In genomic region chr9:23117621-23118020, GRCh38 we compare ENCODE assay signal across 19 cellular contexts.
DNase-seq lines count a peak whose midpoint lies in the region; ATAC-seq and TF ChIP-seq lines count a peak whose summit lies in the region.
"Had no signal": no experiment of that assay in that cellular context is flagged by ENCODE, and none has a peak within 500 bp of the region (broad histone marks: within the 10 kb centered on the region; RNA-seq: fewer than 3 reads in every experiment).

No MANE protein-coding gene starts in this region.

- DNase-seq in AG04450 (ENCODE audit: low read depth, low spot score) (peak; percentile 49), NCI-H69 (lab: John Stamatoyannopoulos, UW) (peak; percentile 6), endodermal cell (no peak), mesenchymal stem cell (peak; percentile 39), gastrocnemius medialis (no peak), neural progenitor cell (ENCODE audit: low spot score) (no peak), NCI-H446 treated with DMSO at 0.1 percent for 48 hours (lab: John Stamatoyannopoulos, UW) (no peak)
- DNase-seq: activated CD4-positive, CD25-positive, alpha-beta regulatory T cell; activated naive CD4-positive, alpha-beta T cell treated with anti-CD3 and anti-CD28 coated beads for 36 hours; Caco-2; KBM-7; left ventricle myocardium inferior; NCI-H1436; NCI-H446; sigmoid colon; upper lobe of left lung had no signal

- H3K9me3 ChIP-seq in AG04450 (ENCODE audit: control insufficient read depth, insufficient read depth, low read length) (no peaks in the 10 kb centered on the region), endodermal cell (ENCODE audit: control insufficient read depth, low read length) (no peaks in the 10 kb centered on the region), mesenchymal stem cell (ENCODE audit: control insufficient read depth, low read length) (no peaks in the 10 kb centered on the region), gastrocnemius medialis (no peaks in the 10 kb centered on the region), neural progenitor cell (ENCODE audit: low read depth) (no peaks in the 10 kb centered on the region)
- H3K9me3 ChIP-seq: Caco-2, left ventricle myocardium inferior, sigmoid colon, upper lobe of left lung had no signal

- no peak overlapping the region for H2AFZ ChIP-seq in mesenchymal stem cell (ENCODE audit: low read depth, low read length)
- H2AFZ ChIP-seq in neural progenitor cell (replicated peaks) = no peak overlapping the region

- H2BK15ac ChIP-seq in mesenchymal stem cell (ENCODE audit: low read depth, poor library complexity, severe bottlenecking) = no peak overlapping the region

- H4K20me1 ChIP-seq in neural progenitor cell (ENCODE audit: low read depth) = no peaks in the 10 kb centered on the region

- H3K14ac ChIP-seq in mesenchymal stem cell (ENCODE audit: low read length in 2 of 2) = no peak overlapping the region

- H3K4me3 Mint-ChIP-seq in endodermal cell (no peak overlapping the region), neural progenitor cell (no peak overlapping the region)
- H3K4me3 Mint-ChIP-seq: activated naive CD4-positive, alpha-beta T cell treated with anti-CD3 and anti-CD28 coated beads for 36 hours; central memory CD8-positive, alpha-beta T cell; stimulated activated memory B cell treated with anti-CD40 and anti-IgM and Interleukin-4, amounts not matched to agents 10 μg/mL and 1 μg/mL and 100 μg/mL, for 72 hours had no signal

- no peaks in the 10 kb centered on the region for H3F3A ChIP-seq in neural progenitor cell (ENCODE audit: low read depth)

- H3K9me3 Mint-ChIP-seq in endodermal cell (no peaks in the 10 kb centered on the region), neural progenitor cell (no peaks in the 10 kb centered on the region)
- H3K9me3 Mint-ChIP-seq: activated naive CD4-positive, alpha-beta T cell treated with anti-CD3 and anti-CD28 coated beads for 36 hours; stimulated activated memory B cell treated with anti-CD40 and anti-IgM and Interleukin-4, amounts not matched to agents 10 μg/mL and 1 μg/mL and 100 μg/mL, for 72 hours had no signal

- no peaks in the 10 kb centered on the region for H3K79me1 ChIP-seq in mesenchymal stem cell (replicated peaks; ENCODE audit: low read length, poor library complexity, severe bottlenecking)

- no peaks in the 10 kb centered on the region for H3K4me1 ChIP-seq in endodermal cell (ENCODE audit: control insufficient read depth, insufficient read depth, low read length)
- no peaks in the 10 kb centered on the region for H3K4me1 ChIP-seq in mesenchymal stem cell (ENCODE audit: control insufficient read depth, insufficient read depth, low read depth, low read length)
- no peaks in the 10 kb centered on the region for H3K4me1 ChIP-seq in gastrocnemius medialis
- H3K4me1 ChIP-seq in neural progenitor cell = no peaks in the 10 kb centered on the region
- H3K4me1 ChIP-seq: Caco-2, left ventricle myocardium inferior, sigmoid colon, upper lobe of left lung had no signal

- CTCF ChIA-PET in AG04450 (lab: Charles Lee) = no interaction called here

- TF ChIP-seq CTCF in AG04450 (IDR thresholded peaks at IDR 0.05; ENCODE audit: low read depth, low read length) (no peak), endodermal cell (conservative IDR thresholded peaks at IDR 0.05) (no peak), gastrocnemius medialis (IDR thresholded peaks at IDR 0.05 in 4 of 5, conservative IDR thresholded peaks at IDR 0.05 in 1 of 5) (no peak), neural progenitor cell (IDR thresholded peaks at IDR 0.05) (no peak)

- no peak for TF ChIP-seq POLR2A in gastrocnemius medialis (IDR thresholded peaks at IDR 0.05)

- H3K4ac ChIP-seq in mesenchymal stem cell (ENCODE audit: low read depth in 1 of 2, low read length in 2 of 2) = no peak overlapping the region

- no peak overlapping the region for H3K18ac ChIP-seq in mesenchymal stem cell (ENCODE audit: low read depth in 1 of 2, low read length in 2 of 2)

- POLR2A ChIA-PET in AG04450 (lab: Yijun Ruan, JAX) = interaction anchor here (0.6 kb wide), 1 partner anchor 87 kb away, joined by 4 read pairs; no protein-coding TSS in a partner anchor

- H3K27ac Mint-ChIP-seq in endodermal cell (peak overlapping the region; percentile 26), neural progenitor cell (no peak overlapping the region)
- H3K27ac Mint-ChIP-seq: activated naive CD4-positive, alpha-beta T cell treated with anti-CD3 and anti-CD28 coated beads for 36 hours; stimulated activated memory B cell treated with anti-CD40 and anti-IgM and Interleukin-4, amounts not matched to agents 10 μg/mL and 1 μg/mL and 100 μg/mL, for 72 hours had no signal

- H3K79me2 ChIP-seq in neural progenitor cell (ENCODE audit: low read depth) = no peaks in the 10 kb centered on the region

- no peak overlapping the region for H3K4me3 ChIP-seq in AG04450 (ENCODE audit: low read depth, low read length)
- no peak overlapping the region for H3K4me3 ChIP-seq in endodermal cell (ENCODE audit: low read length)
- no peak overlapping the region for H3K4me3 ChIP-seq in mesenchymal stem cell (ENCODE audit: insufficient read depth in 1 of 2, low read depth in 1 of 2, low read length in 2 of 2)
- no peak overlapping the region for H3K4me3 ChIP-seq in gastrocnemius medialis
- H3K4me3 ChIP-seq in neural progenitor cell = no peak overlapping the region
- H3K4me3 ChIP-seq: left ventricle myocardium inferior, sigmoid colon, upper lobe of left lung had no signal

- H3K4me1 Mint-ChIP-seq in endodermal cell (no peaks in the 10 kb centered on the region), neural progenitor cell (no peaks in the 10 kb centered on the region)
- H3K4me1 Mint-ChIP-seq: central memory CD8-positive, alpha-beta T cell; stimulated activated memory B cell treated with anti-CD40 and anti-IgM and Interleukin-4, amounts not matched to agents 10 μg/mL and 1 μg/mL and 100 μg/mL, for 72 hours had no signal

- intact Hi-C loops in gastrocnemius medialis (cut with DNase I; ENCODE audit: low total_unique reads) = no loop called here

- H3K27me3 ChIP-seq in AG04450 (ENCODE audit: control insufficient read depth, insufficient read depth, low read length) (no peaks in the 10 kb centered on the region), endodermal cell (ENCODE audit: control insufficient read depth, insufficient read depth, low read length, poor library complexity, severe bottlenecking) (no peaks in the 10 kb centered on the region), mesenchymal stem cell (ENCODE audit: control insufficient read depth in 1 of 2, insufficient read depth in 1 of 2, low read length in 2 of 2) (no peaks in the 10 kb centered on the region), gastrocnemius medialis (no peaks in the 10 kb centered on the region), neural progenitor cell (no peaks in the 10 kb centered on the region)
- H3K27me3 ChIP-seq: sigmoid colon, upper lobe of left lung had no signal

- in situ Hi-C loops in gastrocnemius medialis (cut with MboI; ENCODE audit: low sequenced_read_pairs in 4 of 4) = no loop called here

- no peak overlapping the region for H2BK5ac ChIP-seq in mesenchymal stem cell (ENCODE audit: low read depth, low read length, poor library complexity, severe bottlenecking)

- H2BK120ac ChIP-seq in mesenchymal stem cell (ENCODE audit: low read depth, low read length) = no peak overlapping the region

- H2BK12ac ChIP-seq in mesenchymal stem cell (ENCODE audit: low read length in 2 of 2) = no peak overlapping the region

- H3K36me3 ChIP-seq in endodermal cell (ENCODE audit: control insufficient read depth, insufficient read depth, low read length) = no peaks in the 10 kb centered on the region
- H3K36me3 ChIP-seq in mesenchymal stem cell (ENCODE audit: control insufficient read depth in 1 of 2, insufficient read depth in 2 of 2, low read depth in 1 of 2, low read length in 2 of 2) = no peaks in the 10 kb centered on the region
- H3K36me3 ChIP-seq in gastrocnemius medialis = no peaks in the 10 kb centered on the region
- no peaks in the 10 kb centered on the region for H3K36me3 ChIP-seq in neural progenitor cell
- H3K36me3 ChIP-seq: left ventricle myocardium inferior, sigmoid colon, upper lobe of left lung had no signal

- H3K27ac ChIP-seq in AG04450 (ENCODE audit: low read depth, low read length) (no peak overlapping the region), endodermal cell (ENCODE audit: low read depth, low read length) (no peak overlapping the region), mesenchymal stem cell (ENCODE audit: low read length, poor library complexity, severe bottlenecking) (no peak overlapping the region), gastrocnemius medialis (no peak overlapping the region), neural progenitor cell (no peak overlapping the region)
- H3K27ac ChIP-seq: left ventricle myocardium inferior, sigmoid colon, upper lobe of left lung had no signal

- no peak overlapping the region for H2AK5ac ChIP-seq in mesenchymal stem cell (ENCODE audit: low read length, severe bottlenecking)

- H3K9ac ChIP-seq in endodermal cell (ENCODE audit: extremely low read depth, low read length, poor library complexity, severe bottlenecking) (no peak overlapping the region), mesenchymal stem cell (ENCODE audit: low read length) (no peak overlapping the region), neural progenitor cell (no peak overlapping the region)

- no peak overlapping the region for H4K91ac ChIP-seq in mesenchymal stem cell (ENCODE audit: low read length)

- H4K8ac ChIP-seq in mesenchymal stem cell (ENCODE audit: low read length) = no peak overlapping the region

- no peak for ATAC-seq in GM21619 (IDR thresholded peaks at IDR 0.05; ENCODE audit: unreplicated experiment)
- ATAC-seq in gastrocnemius medialis = no peak
- ATAC-seq: stimulated activated memory B cell treated with anti-CD40 and anti-IgM and Interleukin-4, amounts not matched to agents 10 μg/mL and 1 μg/mL and 100 μg/mL, for 72 hours had no signal

- H3K4me2 ChIP-seq in mesenchymal stem cell (ENCODE audit: low read length, poor library complexity, severe bottlenecking) = no peak overlapping the region
- no peak overlapping the region for H3K4me2 ChIP-seq in neural progenitor cell

- H3K27me3 Mint-ChIP-seq in endodermal cell (ENCODE audit: insufficient read depth) (no peaks in the 10 kb centered on the region), neural progenitor cell (ENCODE audit: insufficient read depth, low read depth) (no peaks in the 10 kb centered on the region)
- H3K27me3 Mint-ChIP-seq: central memory CD8-positive, alpha-beta T cell; stimulated activated memory B cell treated with anti-CD40 and anti-IgM and Interleukin-4, amounts not matched to agents 10 μg/mL and 1 μg/mL and 100 μg/mL, for 72 hours had no signal

- WGBS in endodermal cell (ENCODE audit: insufficient coverage in 1 of 2, insufficient read length in 1 of 2), 2 experiments = 85 to 92% methylated on average over 2 of the region's 2 CpGs
- 18% methylated on average over 1 of the region's 2 CpGs for WGBS in mesenchymal stem cell

- H3K36me3 Mint-ChIP-seq in endodermal cell (ENCODE audit: low read depth) (no peaks in the 10 kb centered on the region), neural progenitor cell (no peaks in the 10 kb centered on the region)
- H3K36me3 Mint-ChIP-seq: stimulated activated memory B cell treated with anti-CD40 and anti-IgM and Interleukin-4, amounts not matched to agents 10 μg/mL and 1 μg/mL and 100 μg/mL, for 72 hours had no signal

- no peak overlapping the region for H3K23ac ChIP-seq in mesenchymal stem cell (ENCODE audit: low read length in 2 of 2)

Comparison
In these comparisons a context has a peak if more than half of its experiments do, and no peak if none do; other contexts are left out.
1. DNase-seq: peak in AG04450 (single experiment), NCI-H69 (single experiment) and mesenchymal stem cell (single experiment); none in endodermal cell (single experiment), gastrocnemius medialis (0 of 2), neural progenitor cell (single experiment) and NCI-H446 treated with DMSO at 0.1 percent for 48 hours (single experiment).